Comparison of ENCODE assay signal across 1 cellular context in genomic region chr3:38805765-38806386, GRCh38.
TF ChIP-seq lines count a peak whose summit lies in the region.

No MANE protein-coding gene starts in this region.

TF ChIP-seq in K562, 482 proteins besides CTCF, POLR2A, EP300 and RAD21 (continued from another document):
- TF ChIP-seq HMGN3 (IDR thresholded peaks at IDR 0.05; ENCODE audit: borderline replicate concordance, extremely low read depth, insufficient read length, low read depth, low read length) (no peak), ZNF3 (CRISPR knock-in tag; IDR thresholded peaks at IDR 0.05) (no peak), SNIP1 (IDR thresholded peaks at IDR 0.05; ENCODE audit: low read depth) (no peak), MTF1 (CRISPR knock-in tag; IDR thresholded peaks at IDR 0.05; ENCODE audit: borderline replicate concordance) (no peak), RBM39 (optimal IDR thresholded peaks at IDR 0.05; ENCODE audit: low read depth, low read length) (no peak), E2F6 (IDR thresholded peaks at IDR 0.05; ENCODE audit: borderline replicate concordance in 1 of 2, extremely low read depth in 1 of 2, insufficient read depth in 1 of 2, insufficient read length in 1 of 2, low read depth in 1 of 2, low read length in 1 of 2, poor library complexity in 1 of 2, severe bottlenecking in 1 of 2) (no peak), THRAP3 (IDR thresholded peaks at IDR 0.05; ENCODE audit: borderline replicate concordance) (no peak), TAF1 (IDR thresholded peaks at IDR 0.05; ENCODE audit: control insufficient read depth, extremely low read depth, insufficient read depth, low read length, severe bottlenecking) (no peak), TGIF2 (CRISPR knock-in tag; IDR thresholded peaks at IDR 0.05) (peak; percentile 99), TCF3 (CRISPR knock-in tag; IDR thresholded peaks at IDR 0.05) (peak; percentile 44; the same call in 1 of the 2 replicates), RBM17 (IDR thresholded peaks at IDR 0.05; ENCODE audit: borderline replicate concordance, low read depth, low read length) (no peak), ZBTB9 (CRISPR knock-in tag; IDR thresholded peaks at IDR 0.05) (peak; percentile 92), BACH1 (tag; IDR thresholded peaks at IDR 0.05) (peak; percentile 88), NR3C1 (CRISPR knock-in tag; IDR thresholded peaks at IDR 0.05) (peak; percentile 97), ZNF699 (CRISPR knock-in tag; IDR thresholded peaks at IDR 0.05; ENCODE audit: insufficient replicate concordance) (no peak), VEZF1 (CRISPR knock-in tag; IDR thresholded peaks at IDR 0.05) (peak; percentile 75), TEAD2 (tag; IDR thresholded peaks at IDR 0.05) (peak; percentile 60), TAL1 (IDR thresholded peaks at IDR 0.05) (no peak), PYGO2 (tag; IDR thresholded peaks at IDR 0.05) (peak; percentile 67; the same call in 1 of the 2 replicates), NR2C1 (IDR thresholded peaks at IDR 0.05) (no peak), NR2C1 (tag; IDR thresholded peaks at IDR 0.05) (peak; percentile 69), NFIC (IDR thresholded peaks at IDR 0.05) (peak; percentile 48; the same call in 1 of the 2 replicates), ZNF740 (CRISPR knock-in tag; IDR thresholded peaks at IDR 0.05) (0 out of 2 replicates have a peak, but pooled peaks have one; percentile 33), ZNF740 (tag; IDR thresholded peaks at IDR 0.05) (peak in 1 of 2 experiments; percentile 57; a peak in 1 of 4 replicates), FOXP1 (CRISPR knock-in tag; IDR thresholded peaks at IDR 0.05) (peak; percentile 98), GMEB1 (CRISPR knock-in tag; IDR thresholded peaks at IDR 0.05) (peak; percentile 38; the same call in 1 of the 2 replicates), ZNF696 (CRISPR knock-in tag; conservative IDR thresholded peaks at IDR 0.05) (no peak), HOMEZ (CRISPR knock-in tag; IDR thresholded peaks at IDR 0.05) (0 out of 2 replicates have a peak, but pooled peaks have one; percentile 75), THRA (IDR thresholded peaks at IDR 0.05) (no peak), ZNF23 (CRISPR knock-in tag; IDR thresholded peaks at IDR 0.05) (no peak), ZFP30 (CRISPR knock-in tag; IDR thresholded peaks at IDR 0.05; ENCODE audit: borderline replicate concordance) (no peak), ZNF143 (CRISPR knock-in tag; IDR thresholded peaks at IDR 0.05) (no peak), KAT8 (IDR thresholded peaks at IDR 0.05; ENCODE audit: low read depth) (no peak), ZBTB33 (CRISPR knock-in tag; IDR thresholded peaks at IDR 0.05) (peak; percentile 80), SMAD1 (IDR thresholded peaks at IDR 0.05; ENCODE audit: low read depth, low read length, partially characterized antibody) (no peak), MEIS2 (IDR thresholded peaks at IDR 0.05; ENCODE audit: partially characterized antibody) (no peak), ZNF263 (CRISPR knock-in tag; IDR thresholded peaks at IDR 0.05; ENCODE audit: borderline replicate concordance) (peak; percentile 89), ZKSCAN8 (CRISPR knock-in tag; IDR thresholded peaks at IDR 0.05) (peak; percentile 67; the same call in 1 of the 2 replicates), CREB1 (IDR thresholded peaks at IDR 0.05) (no peak), CREB1 (CRISPR knock-in tag; IDR thresholded peaks at IDR 0.05) (peak; percentile 83), NR2C2 (CRISPR knock-in tag; IDR thresholded peaks at IDR 0.05) (peak; percentile 92), NR2C2 (tag; IDR thresholded peaks at IDR 0.05) (no peak), PREB (CRISPR knock-in tag; IDR thresholded peaks at IDR 0.05) (peak; percentile 71; the same call in 1 of the 2 replicates), GABPB1 (CRISPR knock-in tag; IDR thresholded peaks at IDR 0.05) (peak; percentile 83), CHD1 (IDR thresholded peaks at IDR 0.05; ENCODE audit: low read length) (no peak), ID3 (CRISPR knock-in tag; IDR thresholded peaks at IDR 0.05) (no peak), ID3 (tag; IDR thresholded peaks at IDR 0.05) (peak; percentile 54; the same call in 1 of the 2 replicates), XRCC3 (IDR thresholded peaks at IDR 0.05) (no peak), KAT7 (CRISPR knock-in tag; IDR thresholded peaks at IDR 0.05; ENCODE audit: borderline replicate concordance) (peak; percentile 62; the same call in 1 of the 2 replicates), CBFB (CRISPR knock-in tag; IDR thresholded peaks at IDR 0.05) (0 out of 2 replicates have a peak, but pooled peaks have one; percentile 32)
